1 cellular context compared by ENCODE assay signal in genomic region chr14:75279153-75279738, GRCh38.
A peak's percentile ranks its signal among the peaks of the same experiment; 100 is the strongest.
TF ChIP-seq lines count a peak whose summit lies in the region.

No MANE protein-coding gene starts in this region.

TF ChIP-seq in K562, 482 proteins besides CTCF, POLR2A, EP300 and RAD21 (continued from another document):
- TF ChIP-seq ARID4B (CRISPR knock-in tag; IDR thresholded peaks at IDR 0.05) (peak; percentile 6; the same call in 1 of the 2 replicates), CREB1 (IDR thresholded peaks at IDR 0.05) (peak; percentile 27; the same call in 1 of the 2 replicates), CREB1 (CRISPR knock-in tag; IDR thresholded peaks at IDR 0.05) (no peak), RBFOX2 (IDR thresholded peaks at IDR 0.05; ENCODE audit: low read depth, low read length) (peak; percentile 98), NR2F6 (CRISPR knock-in tag; IDR thresholded peaks at IDR 0.05) (no peak), SP1 (CRISPR knock-in tag; IDR thresholded peaks at IDR 0.05) (peak; percentile 17; the same call in 1 of the 2 replicates), POLR2G (IDR thresholded peaks at IDR 0.05; ENCODE audit: low read depth, low read length) (peak; percentile 92), ZBTB43 (CRISPR knock-in tag; IDR thresholded peaks at IDR 0.05) (peak; percentile 22; the same call in 1 of the 2 replicates), ZNF316 (IDR thresholded peaks at IDR 0.05) (no peak), ZNF584 (CRISPR knock-in tag; IDR thresholded peaks at IDR 0.05; ENCODE audit: low read depth) (no peak), ZNF263 (CRISPR knock-in tag; IDR thresholded peaks at IDR 0.05; ENCODE audit: borderline replicate concordance) (peak; percentile 99), L3MBTL2 (IDR thresholded peaks at IDR 0.05) (no peak), NCOR1 (IDR thresholded peaks at IDR 0.05) (no peak), KAT8 (IDR thresholded peaks at IDR 0.05; ENCODE audit: low read depth) (no peak), FOSL1 (tag; conservative IDR thresholded peaks at IDR 0.05) (no peak), ZNF395 (CRISPR knock-in tag; IDR thresholded peaks at IDR 0.05) (no peak), ZBTB12 (CRISPR knock-in tag; IDR thresholded peaks at IDR 0.05) (no peak), NRF1 (conservative IDR thresholded peaks at IDR 0.05 in 1 of 2, IDR thresholded peaks at IDR 0.05 in 1 of 2) (peak; percentile 75 to 76), IRF1 (CRISPR knock-in tag; IDR thresholded peaks at IDR 0.05; ENCODE audit: borderline replicate concordance) (no peak), HMGN3 (IDR thresholded peaks at IDR 0.05; ENCODE audit: borderline replicate concordance, extremely low read depth, insufficient read length, low read depth, low read length) (peak; percentile 19), CBFA2T2 (conservative IDR thresholded peaks at IDR 0.05) (no peak), SAFB (IDR thresholded peaks at IDR 0.05; ENCODE audit: borderline replicate concordance, low read depth, low read length) (0 out of 2 replicates have a peak, but pooled peaks have one; percentile 0), CREM (IDR thresholded peaks at IDR 0.05; ENCODE audit: low read depth) (peak; percentile 63), HNRNPL (IDR thresholded peaks at IDR 0.05; ENCODE audit: low read depth, low read length) (0 out of 2 replicates have a peak, but pooled peaks have one; percentile 11)
- TF ChIP-seq, protein P1, sequence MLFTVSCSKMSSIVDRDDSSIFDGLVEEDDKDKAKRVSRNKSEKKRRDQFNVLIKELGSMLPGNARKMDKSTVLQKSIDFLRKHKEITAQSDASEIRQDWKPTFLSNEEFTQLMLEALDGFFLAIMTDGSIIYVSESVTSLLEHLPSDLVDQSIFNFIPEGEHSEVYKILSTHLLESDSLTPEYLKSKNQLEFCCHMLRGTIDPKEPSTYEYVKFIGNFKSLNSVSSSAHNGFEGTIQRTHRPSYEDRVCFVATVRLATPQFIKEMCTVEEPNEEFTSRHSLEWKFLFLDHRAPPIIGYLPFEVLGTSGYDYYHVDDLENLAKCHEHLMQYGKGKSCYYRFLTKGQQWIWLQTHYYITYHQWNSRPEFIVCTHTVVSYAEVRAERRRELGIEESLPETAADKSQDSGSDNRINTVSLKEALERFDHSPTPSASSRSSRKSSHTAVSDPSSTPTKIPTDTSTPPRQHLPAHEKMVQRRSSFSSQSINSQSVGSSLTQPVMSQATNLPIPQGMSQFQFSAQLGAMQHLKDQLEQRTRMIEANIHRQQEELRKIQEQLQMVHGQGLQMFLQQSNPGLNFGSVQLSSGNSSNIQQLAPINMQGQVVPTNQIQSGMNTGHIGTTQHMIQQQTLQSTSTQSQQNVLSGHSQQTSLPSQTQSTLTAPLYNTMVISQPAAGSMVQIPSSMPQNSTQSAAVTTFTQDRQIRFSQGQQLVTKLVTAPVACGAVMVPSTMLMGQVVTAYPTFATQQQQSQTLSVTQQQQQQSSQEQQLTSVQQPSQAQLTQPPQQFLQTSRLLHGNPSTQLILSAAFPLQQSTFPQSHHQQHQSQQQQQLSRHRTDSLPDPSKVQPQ (CRISPR knock-in tag; IDR thresholded peaks at IDR 0.05; ENCODE audit: borderline replicate concordance) = no peak
- TF ChIP-seq, protein P2, sequence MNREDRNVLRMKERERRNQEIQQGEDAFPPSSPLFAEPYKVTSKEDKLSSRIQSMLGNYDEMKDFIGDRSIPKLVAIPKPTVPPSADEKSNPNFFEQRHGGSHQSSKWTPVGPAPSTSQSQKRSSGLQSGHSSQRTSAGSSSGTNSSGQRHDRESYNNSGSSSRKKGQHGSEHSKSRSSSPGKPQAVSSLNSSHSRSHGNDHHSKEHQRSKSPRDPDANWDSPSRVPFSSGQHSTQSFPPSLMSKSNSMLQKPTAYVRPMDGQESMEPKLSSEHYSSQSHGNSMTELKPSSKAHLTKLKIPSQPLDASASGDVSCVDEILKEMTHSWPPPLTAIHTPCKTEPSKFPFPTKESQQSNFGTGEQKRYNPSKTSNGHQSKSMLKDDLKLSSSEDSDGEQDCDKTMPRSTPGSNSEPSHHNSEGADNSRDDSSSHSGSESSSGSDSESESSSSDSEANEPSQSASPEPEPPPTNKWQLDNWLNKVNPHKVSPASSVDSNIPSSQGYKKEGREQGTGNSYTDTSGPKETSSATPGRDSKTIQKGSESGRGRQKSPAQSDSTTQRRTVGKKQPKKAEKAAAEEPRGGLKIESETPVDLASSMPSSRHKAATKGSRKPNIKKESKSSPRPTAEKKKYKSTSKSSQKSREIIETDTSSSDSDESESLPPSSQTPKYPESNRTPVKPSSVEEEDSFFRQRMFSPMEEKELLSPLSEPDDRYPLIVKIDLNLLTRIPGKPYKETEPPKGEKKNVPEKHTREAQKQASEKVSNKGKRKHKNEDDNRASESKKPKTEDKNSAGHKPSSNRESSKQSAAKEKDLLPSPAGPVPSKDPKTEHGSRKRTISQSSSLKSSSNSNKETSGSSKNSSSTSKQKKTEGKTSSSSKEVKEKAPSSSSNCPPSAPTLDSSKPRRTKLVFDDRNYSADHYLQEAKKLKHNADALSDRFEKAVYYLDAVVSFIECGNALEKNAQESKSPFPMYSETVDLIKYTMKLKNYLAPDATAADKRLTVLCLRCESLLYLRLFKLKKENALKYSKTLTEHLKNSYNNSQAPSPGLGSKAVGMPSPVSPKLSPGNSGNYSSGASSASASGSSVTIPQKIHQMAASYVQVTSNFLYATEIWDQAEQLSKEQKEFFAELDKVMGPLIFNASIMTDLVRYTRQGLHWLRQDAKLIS (CRISPR knock-in tag; IDR thresholded peaks at IDR 0.05) = 0 out of 2 replicates have a peak, but pooled peaks have one; percentile 92
- TF ChIP-seq, protein P3, sequence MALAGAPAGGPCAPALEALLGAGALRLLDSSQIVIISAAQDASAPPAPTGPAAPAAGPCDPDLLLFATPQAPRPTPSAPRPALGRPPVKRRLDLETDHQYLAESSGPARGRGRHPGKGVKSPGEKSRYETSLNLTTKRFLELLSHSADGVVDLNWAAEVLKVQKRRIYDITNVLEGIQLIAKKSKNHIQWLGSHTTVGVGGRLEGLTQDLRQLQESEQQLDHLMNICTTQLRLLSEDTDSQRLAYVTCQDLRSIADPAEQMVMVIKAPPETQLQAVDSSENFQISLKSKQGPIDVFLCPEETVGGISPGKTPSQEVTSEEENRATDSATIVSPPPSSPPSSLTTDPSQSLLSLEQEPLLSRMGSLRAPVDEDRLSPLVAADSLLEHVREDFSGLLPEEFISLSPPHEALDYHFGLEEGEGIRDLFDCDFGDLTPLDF (CRISPR knock-in tag; IDR thresholded peaks at IDR 0.05) = no peak
